Comparison of ENCODE assay signal across 8 cellular contexts in the genomic region with DNA sequence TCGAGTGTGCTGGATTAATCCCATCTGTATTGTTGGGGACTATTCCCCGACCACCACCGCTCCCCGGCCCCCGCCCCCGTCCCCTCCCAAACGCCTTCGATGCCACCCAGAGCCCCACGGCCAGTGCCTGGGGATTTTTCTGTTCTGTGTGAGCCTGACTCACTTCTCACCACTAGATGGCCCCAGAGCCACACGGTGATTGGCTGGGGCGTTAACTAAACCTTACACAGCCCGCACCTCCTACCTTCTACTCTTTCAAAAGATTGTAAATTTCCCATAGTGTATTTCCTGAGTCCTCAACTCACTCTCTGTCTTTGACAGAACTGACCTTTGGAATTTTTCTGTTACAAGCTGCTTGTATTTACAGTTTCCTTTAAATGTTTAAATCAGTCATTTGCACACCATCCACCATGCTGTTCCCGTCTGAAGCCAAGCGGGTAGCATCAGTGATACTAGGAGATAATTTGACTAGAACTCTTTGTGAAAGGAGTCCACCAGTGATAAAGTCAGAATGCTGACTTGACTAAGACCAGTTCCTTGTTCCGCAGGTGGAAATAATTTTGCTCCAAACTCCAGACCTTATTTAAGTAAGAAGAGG.
DNase-seq lines count a peak whose midpoint lies in the region; ATAC-seq, FAIRE-seq and TF ChIP-seq lines count a peak whose summit lies in the region.

No MANE protein-coding gene starts in this region.

- FAIRE-seq in kidney (lab: Jason Lieb, UNC) = no peak

- no peak overlapping the region for H3K4me3 ChIP-seq in WI38 (ENCODE audit: low read depth, low read length)
- no peak overlapping the region for H3K4me3 ChIP-seq in breast epithelium
- H3K4me3 ChIP-seq in kidney (ENCODE audit: low read length in 2 of 2) = no peak overlapping the region

- ATAC-seq in GM18505 (IDR thresholded peaks at IDR 0.05; ENCODE audit: unreplicated experiment) = no peak

- TF ChIP-seq POLR2A in breast epithelium (IDR thresholded peaks at IDR 0.05) (no peak), GM18505 (IDR thresholded peaks at IDR 0.05; ENCODE audit: borderline replicate concordance, extremely low read depth, insufficient read depth, insufficient read length) (no peak)

- no peaks in the 10 kb centered on the region for H3K27me3 ChIP-seq in breast epithelium

- H3K4me1 ChIP-seq in breast epithelium = no peaks in the 10 kb centered on the region
- H3K4me1 ChIP-seq in kidney (ENCODE audit: control insufficient read depth in 1 of 2, insufficient read depth in 1 of 2, low read depth in 1 of 2, low read length in 2 of 2) = no peaks in the 10 kb centered on the region

- H3K36me3 ChIP-seq in breast epithelium = no peaks in the 10 kb centered on the region
- no peaks in the 10 kb centered on the region for H3K36me3 ChIP-seq in kidney (ENCODE audit: control insufficient read depth in 1 of 2, insufficient read depth in 2 of 2, low read length in 2 of 2)

- TF ChIP-seq CTCF in WI38 (IDR thresholded peaks at IDR 0.05; ENCODE audit: low read depth, low read length) (peak; percentile 84), breast epithelium (IDR thresholded peaks at IDR 0.05) (peak; percentile 66 to 79 (median 77)), kidney (IDR thresholded peaks at IDR 0.05; ENCODE audit: borderline replicate concordance, extremely low read depth, insufficient read depth) (peak; percentile 95)

- intact Hi-C loops in breast epithelium (cut with DNase I; ENCODE audit: low total_unique reads) = loop anchor here (10.0 kb wide), 1 partner anchor 86 kb away; a partner anchor contains a TSS
- intact Hi-C loops in kidney (cut with DNase I) = loop anchor here (5.0 kb wide), 1 partner anchor 78 kb away; no protein-coding TSS in a partner anchor

- DNase-seq in AML-193 (lab: John Stamatoyannopoulos, UW) (peak; percentile 67 to 72), H4 (ENCODE audit: low spot score) (peak; percentile 72), NCI-H2171 treated with DMSO at 0.1 percent for 48 hours (lab: John Stamatoyannopoulos, UW) (peak; percentile 77), breast epithelium (ENCODE audit: low spot score in 2 of 2) (peak; percentile 53 to 70), kidney (no peak)
- peak; percentile 70 for DNase-seq in stimulated activated CD4-positive, alpha-beta T cell treated with anti-CD3 and anti-CD28 coated beads, Interleukin-1b, Interleukin-23, amount 100 ng/mL, for 48 hours

- H3K27ac ChIP-seq in breast epithelium (no peak overlapping the region), kidney (ENCODE audit: low read depth in 2 of 2, low read length in 2 of 2) (no peak overlapping the region)

- H3K9me3 ChIP-seq in breast epithelium (no peaks in the 10 kb centered on the region), kidney (ENCODE audit: control insufficient read depth in 1 of 2, low read length in 2 of 2) (no peaks in the 10 kb centered on the region)

- no peak overlapping the region for H3K9ac ChIP-seq in kidney (ENCODE audit: low read length in 2 of 2)
